ENCODE assay signal across 15 cellular contexts in the genomic region with DNA sequence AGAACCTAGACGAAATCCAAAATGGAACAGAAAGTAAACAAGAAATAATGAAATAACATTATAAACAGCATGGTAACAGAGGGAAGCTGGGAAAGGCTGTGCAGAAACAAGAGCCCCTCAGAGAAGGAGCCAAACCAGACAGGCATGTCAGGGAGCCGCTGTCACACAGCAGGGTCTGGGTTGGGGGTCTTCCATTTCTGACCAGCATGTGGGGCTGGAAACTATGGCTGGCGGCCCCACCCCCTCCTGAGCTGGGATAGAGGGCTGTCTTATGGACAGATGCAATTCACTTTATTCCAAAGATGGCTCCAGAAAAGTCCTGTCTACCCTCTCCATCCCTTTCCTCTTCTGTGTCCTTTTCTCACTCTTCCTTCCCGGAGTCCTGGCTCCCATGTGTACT. TPM values are rescaled to one million over a fixed set of nuclear protein-coding genes. Genes with fewer than 3 reads are reported as not detected.
DNase-seq lines count a peak whose midpoint lies in the region; ATAC-seq and TF ChIP-seq lines count a peak whose summit lies in the region.
"Had no signal": no experiment of that assay in that cellular context is flagged by ENCODE, and none has a peak within 500 bp of the region (broad histone marks: within the 10 kb centered on the region; RNA-seq: fewer than 3 reads in every experiment).

No MANE protein-coding gene starts in this region.

- no peaks in the 10 kb centered on the region for H3K79me2 ChIP-seq in PC-3 (ENCODE audit: low read length)

- no peaks in the 10 kb centered on the region for H3K9me2 ChIP-seq in PC-3 (replicated peaks; ENCODE audit: low read length)

- H3K4me1 ChIP-seq in PC-3 (ENCODE audit: insufficient read depth, low read length) (peaks cover 47% of the 10 kb centered on the region), colonic mucosa (peaks cover 4% of the 10 kb centered on the region)

- DNase-seq in activated CD4-positive, alpha-beta T cell treated with anti-CD3 and anti-CD28 coated beads, Interleukin-2, amount 10 ng/mL, durations not matched to agents 24 days and 14 days: peak; percentile 73
- no peak for DNase-seq in activated CD4-positive, alpha-beta T cell treated with anti-CD3 and anti-CD28 coated beads, Interleukin-2, amount 50 U/mL, for 4 hours
- DNase-seq in PC-3 (no peak), colonic mucosa (no peak)
- DNase-seq in stimulated activated naive CD8-positive, alpha-beta T cell treated with anti-CD3 and anti-CD28 coated beads, Interleukin-15, amount 100 ng/mL, for 72 hours: no peak
- DNase-seq: cerebellar nuclear complex, H7, left ventricle myocardium superior, NCI-H69, posterior cingulate gyrus, tibial artery had no signal

- H3K4me3 ChIP-seq in PC-3 (ENCODE audit: low read length) (peak overlapping the region; percentile 35; the same call in 1 of the 2 replicates), colonic mucosa (no peak overlapping the region)
- H3K4me3 ChIP-seq: tibial artery had no signal

- intact Hi-C loops in activated CD4-positive, alpha-beta T cell treated with anti-CD3 and anti-CD28 coated beads, Interleukin-2, amount 10 ng/mL, durations not matched to agents 24 days and 14 days (cut with micrococcal nuclease): loop anchor here (2.0 to 5.0 kb wide), 5 partner anchors 42 to 368 kb away; a partner anchor contains a TSS
- intact Hi-C loops in PC-3 (cut with micrococcal nuclease): loop anchor here (5.0 kb wide), 2 partner anchors 44 to 74 kb away; a partner anchor contains a TSS
- intact Hi-C loops in colonic mucosa (cut with DNase I): no loop called here

- H3K27me3 Mint-ChIP-seq in activated CD4-positive, alpha-beta T cell treated with anti-CD3 and anti-CD28 coated beads, Interleukin-2, amount 10 ng/mL, durations not matched to agents 24 days and 14 days: no peaks in the 10 kb centered on the region
- no peaks in the 10 kb centered on the region for H3K27me3 Mint-ChIP-seq in stimulated activated naive CD8-positive, alpha-beta T cell treated with anti-CD3 and anti-CD28 coated beads, Interleukin-15, amount 100 ng/mL, for 72 hours

- POLR2A ChIA-PET in PC-3 (lab: Charles Lee; ENCODE audit: unreplicated experiment): no interaction called here

- peaks cover 4% of the 10 kb centered on the region for H3F3A ChIP-seq in PC-3 (ENCODE audit: low read length, unreplicated experiment)

- peak overlapping the region; percentile 82 for H3K4me3 Mint-ChIP-seq in activated CD4-positive, alpha-beta T cell treated with anti-CD3 and anti-CD28 coated beads, Interleukin-2, amount 10 ng/mL, durations not matched to agents 24 days and 14 days
- H3K4me3 Mint-ChIP-seq in stimulated activated naive CD8-positive, alpha-beta T cell treated with anti-CD3 and anti-CD28 coated beads, Interleukin-15, amount 100 ng/mL, for 72 hours: peak overlapping the region; percentile 74 to 87

- H3K27ac Mint-ChIP-seq in activated CD4-positive, alpha-beta T cell treated with anti-CD3 and anti-CD28 coated beads, Interleukin-2, amount 10 ng/mL, durations not matched to agents 24 days and 14 days: peak overlapping the region; percentile 89
- H3K27ac Mint-ChIP-seq in stimulated activated naive CD8-positive, alpha-beta T cell treated with anti-CD3 and anti-CD28 coated beads, Interleukin-15, amount 100 ng/mL, for 72 hours: peak overlapping the region; percentile 63 to 93

- no peak for ATAC-seq in PC-3
- no peak for ATAC-seq in stimulated activated naive CD8-positive, alpha-beta T cell treated with anti-CD3 and anti-CD28 coated beads, Interleukin-15, amount 100 ng/mL, for 72 hours
- ATAC-seq in GM21515 (IDR thresholded peaks at IDR 0.05; ENCODE audit: unreplicated experiment): no peak
- no peak for ATAC-seq in GM21717 (IDR thresholded peaks at IDR 0.05; ENCODE audit: unreplicated experiment)
- no peak for ATAC-seq in HG02981 (IDR thresholded peaks at IDR 0.05; ENCODE audit: unreplicated experiment)
- ATAC-seq: left ventricle myocardium superior had no signal

- H3K36me3 ChIP-seq in PC-3 (ENCODE audit: low read depth, low read length): peaks cover 5% of the 10 kb centered on the region; the same call in 1 of the 2 replicates
- no peaks in the 10 kb centered on the region for H3K36me3 ChIP-seq in colonic mucosa

- peaks cover 52% of the 10 kb centered on the region for H3K4me1 Mint-ChIP-seq in activated CD4-positive, alpha-beta T cell treated with anti-CD3 and anti-CD28 coated beads, Interleukin-2, amount 10 ng/mL, durations not matched to agents 24 days and 14 days
- H3K4me1 Mint-ChIP-seq in stimulated activated naive CD8-positive, alpha-beta T cell treated with anti-CD3 and anti-CD28 coated beads, Interleukin-15, amount 100 ng/mL, for 72 hours: peaks cover 54% of the 10 kb centered on the region

- no peaks in the 10 kb centered on the region for H3K9me3 ChIP-seq in PC-3 (ENCODE audit: low read length)
- no peaks in the 10 kb centered on the region for H3K9me3 ChIP-seq in colonic mucosa
- H3K9me3 ChIP-seq: tibial artery had no signal

- H3K27me3 ChIP-seq in PC-3 (ENCODE audit: low read length) (no peaks in the 10 kb centered on the region), colonic mucosa (no peaks in the 10 kb centered on the region)
- H3K27me3 ChIP-seq: tibial artery had no signal

- H3K36me3 Mint-ChIP-seq in activated CD4-positive, alpha-beta T cell treated with anti-CD3 and anti-CD28 coated beads, Interleukin-2, amount 10 ng/mL, durations not matched to agents 24 days and 14 days (ENCODE audit: low read depth): peaks cover 53% of the 10 kb centered on the region

- no peak overlapping the region for H2AFZ ChIP-seq in PC-3 (ENCODE audit: low read length)

- CTCF ChIA-PET in PC-3 (lab: Charles Lee): interaction anchor here (1.7 to 2.1 kb wide), 2 partner anchors 36 to 105 kb away, joined by 9 to 23 read pairs; no protein-coding TSS in a partner anchor

- peak overlapping the region; percentile 66 for H3K27ac ChIP-seq in PC-3 (ENCODE audit: low read length)
- peak overlapping the region; percentile 2 for H3K27ac ChIP-seq in colonic mucosa
- H3K27ac ChIP-seq: tibial artery had no signal

- no peak for TF ChIP-seq CTCF in PC-3 (conservative IDR thresholded peaks at IDR 0.05; ENCODE audit: low read depth, low read length)
- TF ChIP-seq CTCF in colonic mucosa (IDR thresholded peaks at IDR 0.05): no peak

- H3K4me2 ChIP-seq in PC-3 (ENCODE audit: low read length): peak overlapping the region; percentile 73

- H4K20me1 ChIP-seq in PC-3 (ENCODE audit: low read length): no peaks in the 10 kb centered on the region

- BruUV-seq in PC-3 (replicated peaks; lab: Mats Ljungman, UMichigan): no TSS peak

- H3K9ac ChIP-seq in PC-3 (ENCODE audit: low read length) (0 out of 2 replicates have a peak overlapping the region, but pooled peaks have one; percentile 4), colonic mucosa (ENCODE audit: low read depth in 2 of 2, low read length in 2 of 2) (no peak overlapping the region)

- no peaks in the 10 kb centered on the region for H3K9me3 Mint-ChIP-seq in activated CD4-positive, alpha-beta T cell treated with anti-CD3 and anti-CD28 coated beads, Interleukin-2, amount 10 ng/mL, durations not matched to agents 24 days and 14 days
- H3K9me3 Mint-ChIP-seq in stimulated activated naive CD8-positive, alpha-beta T cell treated with anti-CD3 and anti-CD28 coated beads, Interleukin-15, amount 100 ng/mL, for 72 hours: no peaks in the 10 kb centered on the region

RNA-seq across cellular contexts. Expression of a gene that starts 27.3 kb away (rescaled TPM):
- 25.9 and 27.4 TPM in 2 replicates for total RNA-seq in activated CD4-positive, alpha-beta T cell treated with anti-CD3 and anti-CD28 coated beads, Interleukin-2, amount 10 ng/mL, durations not matched to agents 24 days and 14 days
- 23.2 and 27.8 TPM in 2 replicates for total RNA-seq in PC-3 (2014; rRNA removed)
- 10 to 100 TPM; 46.3 to 49.5 TPM for total RNA-seq in colonic mucosa

RNA-seq across cellular contexts. Expression of a gene that starts 38.5 kb away (rescaled TPM):
- 65.0 and 65.1 TPM in 2 replicates for total RNA-seq in activated CD4-positive, alpha-beta T cell treated with anti-CD3 and anti-CD28 coated beads, Interleukin-2, amount 10 ng/mL, durations not matched to agents 24 days and 14 days
- 37.3 and 39.9 TPM in 2 replicates for total RNA-seq in PC-3 (2014; rRNA removed)
- 10 to 100 TPM in 1 of 2 donors, 1 to 10 TPM in 1; 9.9 to 23.6 TPM for total RNA-seq in colonic mucosa

RNA-seq across cellular contexts. Expression of a gene that starts 41.5 kb away (rescaled TPM):
- not detected in 2 replicates for total RNA-seq in activated CD4-positive, alpha-beta T cell treated with anti-CD3 and anti-CD28 coated beads, Interleukin-2, amount 10 ng/mL, durations not matched to agents 24 days and 14 days
- total RNA-seq in PC-3 (2014; rRNA removed) (0.07 TPM in 1 of 2 replicates, not detected in the other), colonic mucosa (1 to 10 TPM; 1.2 to 2.6 TPM)
- total RNA-seq: A673, H7 had no signal
